Comparison of ENCODE assay signal across 1 cellular context in the genomic region with DNA sequence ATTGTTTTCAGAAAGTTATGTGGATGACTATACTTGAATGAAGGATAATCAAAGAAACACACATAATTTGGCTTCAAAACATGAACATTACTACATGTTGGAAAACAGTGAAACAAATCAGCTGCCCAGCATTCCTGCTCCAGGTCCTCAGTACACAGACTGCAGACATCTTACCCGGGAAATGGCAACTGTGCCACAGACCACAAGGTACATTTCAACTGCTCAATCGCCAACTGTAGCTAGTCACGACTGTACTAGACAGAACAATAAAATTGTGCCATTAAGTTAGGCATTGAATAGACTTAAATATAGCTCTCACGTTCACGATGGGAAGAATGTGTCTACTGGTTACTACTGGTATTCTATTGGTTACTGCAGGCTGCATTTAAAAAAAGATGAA.
TF ChIP-seq lines count a peak whose summit lies in the region.

No MANE protein-coding gene starts in this region.

TF ChIP-seq in SK-N-SH treated with all-trans-retinoic acid at 6 μM for 48 hours, 23 proteins besides CTCF, POLR2A, EP300 and RAD21 (continued from another document):
- TF ChIP-seq, protein P1, sequence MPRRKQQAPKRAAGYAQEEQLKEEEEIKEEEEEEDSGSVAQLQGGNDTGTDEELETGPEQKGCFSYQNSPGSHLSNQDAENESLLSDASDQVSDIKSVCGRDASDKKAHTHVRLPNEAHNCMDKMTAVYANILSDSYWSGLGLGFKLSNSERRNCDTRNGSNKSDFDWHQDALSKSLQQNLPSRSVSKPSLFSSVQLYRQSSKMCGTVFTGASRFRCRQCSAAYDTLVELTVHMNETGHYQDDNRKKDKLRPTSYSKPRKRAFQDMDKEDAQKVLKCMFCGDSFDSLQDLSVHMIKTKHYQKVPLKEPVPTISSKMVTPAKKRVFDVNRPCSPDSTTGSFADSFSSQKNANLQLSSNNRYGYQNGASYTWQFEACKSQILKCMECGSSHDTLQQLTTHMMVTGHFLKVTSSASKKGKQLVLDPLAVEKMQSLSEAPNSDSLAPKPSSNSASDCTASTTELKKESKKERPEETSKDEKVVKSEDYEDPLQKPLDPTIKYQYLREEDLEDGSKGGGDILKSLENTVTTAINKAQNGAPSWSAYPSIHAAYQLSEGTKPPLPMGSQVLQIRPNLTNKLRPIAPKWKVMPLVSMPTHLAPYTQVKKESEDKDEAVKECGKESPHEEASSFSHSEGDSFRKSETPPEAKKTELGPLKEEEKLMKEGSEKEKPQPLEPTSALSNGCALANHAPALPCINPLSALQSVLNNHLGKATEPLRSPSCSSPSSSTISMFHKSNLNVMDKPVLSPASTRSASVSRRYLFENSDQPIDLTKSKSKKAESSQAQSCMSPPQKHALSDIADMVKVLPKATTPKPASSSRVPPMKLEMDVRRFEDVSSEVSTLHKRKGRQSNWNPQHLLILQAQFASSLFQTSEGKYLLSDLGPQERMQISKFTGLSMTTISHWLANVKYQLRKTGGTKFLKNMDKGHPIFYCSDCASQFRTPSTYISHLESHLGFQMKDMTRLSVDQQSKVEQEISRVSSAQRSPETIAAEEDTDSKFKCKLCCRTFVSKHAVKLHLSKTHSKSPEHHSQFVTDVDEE (CRISPR knock-in tag; IDR thresholded peaks at IDR 0.05) = no peak
- TF ChIP-seq ZNF565 (CRISPR knock-in tag; conservative IDR thresholded peaks at IDR 0.05; ENCODE audit: low read depth) (no peak), RARB (CRISPR knock-in tag; IDR thresholded peaks at IDR 0.05) (no peak), PPARA (CRISPR knock-in tag; IDR thresholded peaks at IDR 0.05; ENCODE audit: borderline replicate concordance) (no peak)
